8 cellular contexts compared by ENCODE assay signal in genomic region chr17:76529643-76530488, GRCh38. TPM values are rescaled to one million over a fixed set of nuclear protein-coding genes. Genes with fewer than 3 reads are reported as not detected.
DNase-seq lines count a peak whose midpoint lies in the region; ATAC-seq and TF ChIP-seq lines count a peak whose summit lies in the region.

No MANE protein-coding gene starts in this region.

- H3K36me3 ChIP-seq in SK-N-MC (ENCODE audit: insufficient read depth, low read length) (no peaks in the 10 kb centered on the region), ovary (no peaks in the 10 kb centered on the region)

- no peak for DNase-seq in SK-N-MC (ENCODE audit: low read depth, low spot score)
- peak; percentile 98 for DNase-seq in fibroblast of villous mesenchyme (ENCODE audit: low read depth)
- DNase-seq in ovary, result peak; percentile 91 to 95 (median 93)
- no peak for DNase-seq in T1000 (lab: John Stamatoyannopoulos, UW)
- DNase-seq in NCI-H2029 (lab: John Stamatoyannopoulos, UW), result no peak
- DNase-seq in NCI-H1930 (lab: John Stamatoyannopoulos, UW), result no peak

- H3K9me3 ChIP-seq in SK-N-MC (ENCODE audit: low read depth, low read length) (no peaks in the 10 kb centered on the region), ovary (no peaks in the 10 kb centered on the region)

- H3K4me1 ChIP-seq in ovary (ENCODE audit: insufficient read depth), result peaks cover 36% of the 10 kb centered on the region

- 1 to 7% (median 3%) methylated on average over 27 of the region's 27 CpGs for WGBS in ovary, 3 donors

- ATAC-seq in GM21515 (IDR thresholded peaks at IDR 0.05; ENCODE audit: unreplicated experiment), result no peak

- no peaks in the 10 kb centered on the region for H3K27me3 ChIP-seq in ovary

- H3K4me3 ChIP-seq in SK-N-MC (peak overlapping the region; percentile 45), fibroblast of villous mesenchyme (ENCODE audit: low read depth, low read length) (peak overlapping the region; percentile 9), ovary (peak overlapping the region; percentile 6)

- intact Hi-C loops in ovary (cut with DNase I), result loop anchor here in 3 of 4 donors (5.0 to 10.0 kb wide), 4 partner anchors 95 to 182 kb away; partner anchors contain the start of gene MXRA7 (in 1 of the 3)

- H3K9ac ChIP-seq in SK-N-MC (ENCODE audit: insufficient read length), result peak overlapping the region; percentile 45

- H3K27ac ChIP-seq in C4-2B, result peak overlapping the region; percentile 24
- peak overlapping the region; percentile 54 for H3K27ac ChIP-seq in SK-N-MC
- H3K27ac ChIP-seq in ovary, result peak overlapping the region; percentile 90 to 91

- TF ChIP-seq CTCF in C4-2B (conservative IDR thresholded peaks at IDR 0.05) (no peak), fibroblast of villous mesenchyme (IDR thresholded peaks at IDR 0.05; ENCODE audit: insufficient read depth, low read depth, low read length) (no peak), ovary (IDR thresholded peaks at IDR 0.05) (peak in 1 of 3 donors; percentile 14)

- TF ChIP-seq EP300 in ovary (IDR thresholded peaks at IDR 0.05), result no peak

- TF ChIP-seq POLR2A in ovary (IDR thresholded peaks at IDR 0.05), result no peak

RNA-seq across cellular contexts. Expression of gene CYGB, which starts 7.6 kb away (rescaled TPM):
- total RNA-seq in fibroblast of villous mesenchyme, result 11.7 and 14.2 TPM in 2 replicates
- 10 to 100 TPM in 2 of 7 donors, 1 to 10 TPM in 5; 3.9 to 35.7 (median 8.0) TPM for total RNA-seq in ovary
- polyA plus RNA-seq in ovary, result 10 to 100 TPM; 14.6 to 18.2 TPM

RNA-seq across cellular contexts. Expression of gene PRCD, which starts 10.0 kb away (rescaled TPM):
- total RNA-seq in fibroblast of villous mesenchyme, result 1.6 and 2.2 TPM in 2 replicates
- total RNA-seq in ovary, result 10 to 100 TPM in 1 of 7 donors, 1 to 10 TPM in 6; 2.3 to 12.2 (median 2.8) TPM
- 1 to 10 TPM; 1.5 to 7.0 TPM for polyA plus RNA-seq in ovary

RNA-seq across cellular contexts. Expression of gene RHBDF2, which starts 28.6 kb away (rescaled TPM):
- total RNA-seq in fibroblast of villous mesenchyme (13.4 and 14.2 TPM in 2 replicates), ovary (10 to 100 TPM; 11.7 to 39.9 (median 26.1) TPM)
- polyA plus RNA-seq in ovary, result 1 to 10 TPM; 3.3 to 8.8 TPM

RNA-seq across cellular contexts. Expression of gene ST6GALNAC2, which starts 55.8 kb away (rescaled TPM):
- total RNA-seq in fibroblast of villous mesenchyme (0.86 and 1.9 TPM in 2 replicates), ovary (10 to 100 TPM in 1 of 7 donors, 1 to 10 TPM in 6; 1.9 to 61.6 (median 4.9) TPM)
- polyA plus RNA-seq in ovary, result 1 to 10 TPM; 1.4 to 5.0 TPM

Comparison
In these comparisons a context has a peak if more than half of its experiments do, and no peak if none do; other contexts are left out.
1. H3K27ac ChIP-seq: peak in every context shown above with its lines; median percentile 90 in ovary; 54 in SK-N-MC; 24 in C4-2B.
2. DNase-seq: peak in fibroblast of villous mesenchyme (single experiment) and ovary (5 of 5); none in SK-N-MC (single experiment), T1000 (single experiment), NCI-H2029 (single experiment) and NCI-H1930 (0 of 2).
3. Peak in every context shown above with its lines, with median percentiles within 50 percentile points of each other: H3K4me3 ChIP-seq.